ENCODE assay signal across 8 cellular contexts in the genomic region with DNA sequence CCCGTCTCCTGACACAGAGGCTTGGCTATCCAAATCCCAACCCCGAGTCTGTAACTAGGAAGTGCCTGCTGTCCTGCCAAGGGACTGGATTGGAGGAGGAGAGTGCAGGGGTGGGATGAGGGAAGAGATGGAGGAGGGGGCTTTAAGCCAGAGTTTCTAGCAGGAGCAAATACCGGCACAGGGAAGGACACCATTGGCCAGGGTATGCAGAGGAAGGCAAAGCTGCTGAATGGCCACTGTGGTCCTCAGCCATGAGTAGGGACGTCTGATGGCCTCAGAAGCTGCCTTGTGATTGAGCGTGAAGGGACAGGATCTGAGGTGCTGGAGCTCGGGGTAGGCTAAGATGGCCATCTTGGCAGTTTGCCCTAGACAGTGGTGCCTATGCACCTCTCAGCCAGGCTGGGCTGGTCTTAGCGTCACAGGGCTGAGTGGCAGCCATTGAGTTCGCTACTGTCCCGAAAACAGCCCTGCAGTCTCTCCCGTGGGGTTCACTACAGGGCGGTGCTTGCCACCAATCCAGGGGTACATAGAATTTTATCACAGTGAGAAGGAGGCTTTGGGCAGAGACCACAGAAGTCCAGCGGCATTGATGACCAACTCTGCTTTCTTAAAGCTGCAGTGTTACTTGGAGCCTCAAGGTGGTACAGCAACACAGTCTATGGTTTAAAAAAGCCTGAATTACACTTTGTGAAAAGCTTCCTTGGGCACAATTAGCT.
DNase-seq lines count a peak whose midpoint lies in the region; ATAC-seq and TF ChIP-seq lines count a peak whose summit lies in the region.

No MANE protein-coding gene starts in this region.

- no peak for TF ChIP-seq POLR2A in spleen (IDR thresholded peaks at IDR 0.05)

- H3K4me3 ChIP-seq in fibroblast of the aortic adventitia (ENCODE audit: low read depth, low read length) (no peak overlapping the region), spleen (no peak overlapping the region)

- intact Hi-C loops in spleen (cut with DNase I; ENCODE audit: low total_unique reads): loop anchor here (10.0 kb wide), 1 partner anchor 141 kb away; no protein-coding TSS in a partner anchor

- WGBS in spleen, 5 donors: 82 to 86% (median 85%) methylated on average over 9 to 12 of the region's 12 CpGs

- no peak overlapping the region for H3K27ac ChIP-seq in spleen

- in situ Hi-C loops in GM13977 (cut with MboI; ENCODE audit: low pct_unique_long_range_greater_than_20kb, low sequenced_read_pairs, unreplicated experiment): loop anchor here (25.0 kb wide), 2 partner anchors 154 to 254 kb away; no protein-coding TSS in a partner anchor

- no peaks in the 10 kb centered on the region for H3K36me3 ChIP-seq in spleen

- ATAC-seq in HG03159 (IDR thresholded peaks at IDR 0.05; ENCODE audit: unreplicated experiment) (peak; percentile 63), SK-N-SH treated with all-trans-retinoic acid at 6 μM for 48 hours (peak; percentile 69)

- DNase-seq in AG08396 (ENCODE audit: low spot score) (peak; percentile 10), GM13977 (ENCODE audit: low spot score) (peak; percentile 54), fibroblast of the aortic adventitia (ENCODE audit: low read depth) (peak; percentile 71), spleen (no peak), NCI-H510A (lab: John Stamatoyannopoulos, UW) (no peak)
- DNase-seq in activated CD4-positive, CD25-positive, alpha-beta regulatory T cell (lab: John Stamatoyannopoulos, UW): no peak

- TF ChIP-seq CTCF in GM13977 (IDR thresholded peaks at IDR 0.05; ENCODE audit: extremely low read depth, insufficient read depth, missing control alignments): peak; percentile 81
- peak; percentile 82 for TF ChIP-seq CTCF in fibroblast of the aortic adventitia (IDR thresholded peaks at IDR 0.05; ENCODE audit: insufficient read depth, low read length)
- peak in 7 of 11 experiments; percentile 20 to 55 (median 31) for TF ChIP-seq CTCF in spleen (IDR thresholded peaks at IDR 0.05 in 8 of 11, conservative IDR thresholded peaks at IDR 0.05 in 3 of 11)

- H3K4me1 ChIP-seq in spleen: peaks cover 0 to 13% (median 8%) of the 10 kb centered on the region in 6 donors

- no peaks in the 10 kb centered on the region for H3K27me3 ChIP-seq in spleen (replicated peaks in 1 of 7)

- H3K9me3 ChIP-seq in spleen: no peaks in the 10 kb centered on the region

TF ChIP-seq in SK-N-SH treated with all-trans-retinoic acid at 6 μM for 48 hours, 23 proteins besides CTCF, POLR2A, EP300 and RAD21:
- TF ChIP-seq ZNF8 (CRISPR knock-in tag; IDR thresholded peaks at IDR 0.05) (no peak), ESRRG (CRISPR knock-in tag; IDR thresholded peaks at IDR 0.05) (no peak), TCF4 (CRISPR knock-in tag; IDR thresholded peaks at IDR 0.05; ENCODE audit: borderline replicate concordance) (no peak), ARNTL (CRISPR knock-in tag; IDR thresholded peaks at IDR 0.05; ENCODE audit: borderline replicate concordance, low read depth) (no peak), CSDC2 (CRISPR knock-in tag; IDR thresholded peaks at IDR 0.05) (no peak), ZC3H10 (CRISPR knock-in tag; IDR thresholded peaks at IDR 0.05) (no peak), GLIS3 (CRISPR knock-in tag; IDR thresholded peaks at IDR 0.05) (no peak), ISL1 (CRISPR knock-in tag; IDR thresholded peaks at IDR 0.05) (no peak), ZFP3 (CRISPR knock-in tag; IDR thresholded peaks at IDR 0.05) (no peak), BACH2 (CRISPR knock-in tag; IDR thresholded peaks at IDR 0.05; ENCODE audit: borderline replicate concordance) (no peak), OSR1 (CRISPR knock-in tag; IDR thresholded peaks at IDR 0.05) (no peak), ZNF565 (CRISPR knock-in tag; conservative IDR thresholded peaks at IDR 0.05; ENCODE audit: low read depth) (no peak)
- TF ChIP-seq, protein P1, sequence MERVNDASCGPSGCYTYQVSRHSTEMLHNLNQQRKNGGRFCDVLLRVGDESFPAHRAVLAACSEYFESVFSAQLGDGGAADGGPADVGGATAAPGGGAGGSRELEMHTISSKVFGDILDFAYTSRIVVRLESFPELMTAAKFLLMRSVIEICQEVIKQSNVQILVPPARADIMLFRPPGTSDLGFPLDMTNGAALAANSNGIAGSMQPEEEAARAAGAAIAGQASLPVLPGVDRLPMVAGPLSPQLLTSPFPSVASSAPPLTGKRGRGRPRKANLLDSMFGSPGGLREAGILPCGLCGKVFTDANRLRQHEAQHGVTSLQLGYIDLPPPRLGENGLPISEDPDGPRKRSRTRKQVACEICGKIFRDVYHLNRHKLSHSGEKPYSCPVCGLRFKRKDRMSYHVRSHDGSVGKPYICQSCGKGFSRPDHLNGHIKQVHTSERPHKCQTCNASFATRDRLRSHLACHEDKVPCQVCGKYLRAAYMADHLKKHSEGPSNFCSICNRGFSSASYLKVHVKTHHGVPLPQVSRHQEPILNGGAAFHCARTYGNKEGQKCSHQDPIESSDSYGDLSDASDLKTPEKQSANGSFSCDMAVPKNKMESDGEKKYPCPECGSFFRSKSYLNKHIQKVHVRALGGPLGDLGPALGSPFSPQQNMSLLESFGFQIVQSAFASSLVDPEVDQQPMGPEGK (CRISPR knock-in tag; IDR thresholded peaks at IDR 0.05; ENCODE audit: borderline replicate concordance): no peak
- TF ChIP-seq, protein P2, sequence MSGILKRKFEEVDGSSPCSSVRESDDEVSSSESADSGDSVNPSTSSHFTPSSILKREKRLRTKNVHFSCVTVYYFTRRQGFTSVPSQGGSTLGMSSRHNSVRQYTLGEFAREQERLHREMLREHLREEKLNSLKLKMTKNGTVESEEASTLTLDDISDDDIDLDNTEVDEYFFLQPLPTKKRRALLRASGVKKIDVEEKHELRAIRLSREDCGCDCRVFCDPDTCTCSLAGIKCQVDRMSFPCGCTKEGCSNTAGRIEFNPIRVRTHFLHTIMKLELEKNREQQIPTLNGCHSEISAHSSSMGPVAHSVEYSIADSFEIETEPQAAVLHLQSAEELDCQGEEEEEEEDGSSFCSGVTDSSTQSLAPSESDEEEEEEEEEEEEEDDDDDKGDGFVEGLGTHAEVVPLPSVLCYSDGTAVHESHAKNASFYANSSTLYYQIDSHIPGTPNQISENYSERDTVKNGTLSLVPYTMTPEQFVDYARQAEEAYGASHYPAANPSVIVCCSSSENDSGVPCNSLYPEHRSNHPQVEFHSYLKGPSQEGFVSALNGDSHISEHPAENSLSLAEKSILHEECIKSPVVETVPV (CRISPR knock-in tag; IDR thresholded peaks at IDR 0.05): no peak
- TF ChIP-seq, protein P3, sequence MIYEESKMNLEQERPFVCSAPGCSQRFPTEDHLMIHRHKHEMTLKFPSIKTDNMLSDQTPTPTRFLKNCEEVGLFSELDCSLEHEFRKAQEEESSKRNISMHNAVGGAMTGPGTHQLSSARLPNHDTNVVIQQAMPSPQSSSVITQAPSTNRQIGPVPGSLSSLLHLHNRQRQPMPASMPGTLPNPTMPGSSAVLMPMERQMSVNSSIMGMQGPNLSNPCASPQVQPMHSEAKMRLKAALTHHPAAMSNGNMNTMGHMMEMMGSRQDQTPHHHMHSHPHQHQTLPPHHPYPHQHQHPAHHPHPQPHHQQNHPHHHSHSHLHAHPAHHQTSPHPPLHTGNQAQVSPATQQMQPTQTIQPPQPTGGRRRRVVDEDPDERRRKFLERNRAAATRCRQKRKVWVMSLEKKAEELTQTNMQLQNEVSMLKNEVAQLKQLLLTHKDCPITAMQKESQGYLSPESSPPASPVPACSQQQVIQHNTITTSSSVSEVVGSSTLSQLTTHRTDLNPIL (CRISPR knock-in tag; IDR thresholded peaks at IDR 0.05; ENCODE audit: low read depth): no peak

Comparison
In these comparisons a context has a peak if more than half of its experiments do, and no peak if none do; other contexts are left out.
1. DNase-seq: peak in AG08396 (single experiment), GM13977 (single experiment) and fibroblast of the aortic adventitia (single experiment); none in spleen (single experiment), NCI-H510A (single experiment) and activated CD4-positive, CD25-positive, alpha-beta regulatory T cell (0 of 4).
2. CTCF ChIP-seq: peak in every context shown above with its lines; median percentile 82 in fibroblast of the aortic adventitia; 81 in GM13977; 31 in spleen.